In genomic region chr9:113492343-113493079, GRCh38 we compare ENCODE assay signal across 11 cellular contexts. TPM values are rescaled to one million over a fixed set of nuclear protein-coding genes. Genes with fewer than 3 reads are reported as not detected.
DNase-seq lines count a peak whose midpoint lies in the region; TF ChIP-seq lines count a peak whose summit lies in the region.
"Had no signal": no experiment of that assay in that cellular context is flagged by ENCODE, and none has a peak within 500 bp of the region (broad histone marks: within the 10 kb centered on the region; RNA-seq: fewer than 3 reads in every experiment).

No MANE protein-coding gene starts in this region.

- H2AFZ ChIP-seq in neuron (ENCODE audit: low read depth, low read length) = peak overlapping the region; percentile 30

- no peaks in the 10 kb centered on the region for H3K36me3 ChIP-seq in neuron (ENCODE audit: insufficient read depth, low read length)

- POLR2A ChIA-PET in HEK293T (lab: Yijun Ruan, JAX) = no interaction called here

- DNase-seq in DMS 273 (lab: John Stamatoyannopoulos, UW; ENCODE audit: unreplicated experiment) (peak; percentile 76), NOMO-1 treated with dmso at 0.1 percent for 144 hours (lab: John Stamatoyannopoulos, UW; ENCODE audit: unreplicated experiment) (peak; percentile 45), fibroblast of mammary gland (ENCODE audit: low read depth) (peak; percentile 26), SW480 (ENCODE audit: low spot score) (no peak), HEK293T (ENCODE audit: extremely low spot score) (no peak), H4 (ENCODE audit: low spot score) (no peak)
- no peak for DNase-seq in activated CD4-positive, alpha-beta T cell treated with anti-CD3 and anti-CD28 coated beads, Interleukin-2, amount 50 U/mL, for 48 hours
- DNase-seq: activated T-cell treated with anti-CD3 and anti-CD28 coated beads, Interleukin-2, amount 50 U/mL, for 4 hours; NCI-H510A treated with DMSO at 0.1 percent for 48 hours; T-helper 2 cell had no signal

- H3K27me3 ChIP-seq in neuron (ENCODE audit: insufficient read depth, low read length) = no peaks in the 10 kb centered on the region

- no peak overlapping the region for H3K4me3 ChIP-seq in fibroblast of mammary gland (ENCODE audit: control insufficient read depth, low read depth, low read length)
- no peak overlapping the region for H3K4me3 ChIP-seq in neuron (ENCODE audit: low read length)

- CTCF ChIA-PET in HEK293T (lab: Yijun Ruan, JAX) = interaction anchor here (0.5 kb wide), 1 partner anchor 44 kb away, joined by 3 read pairs; no protein-coding TSS in a partner anchor

- H3K9me3 ChIP-seq in neuron (ENCODE audit: low read length) = no peaks in the 10 kb centered on the region

- TF ChIP-seq CTCF in fibroblast of mammary gland (conservative IDR thresholded peaks at IDR 0.05; ENCODE audit: control insufficient read depth, insufficient read depth, low read depth, low read length) = no peak

- H3K4me1 ChIP-seq in neuron (ENCODE audit: insufficient read depth, low read length) = peaks cover 14% of the 10 kb centered on the region

TF ChIP-seq in HEK293T, 16 proteins besides CTCF, POLR2A, EP300 and RAD21:
- no peak for TF ChIP-seq ELF4 (IDR thresholded peaks at IDR 0.05)

RNA-seq across cellular contexts. Expression of gene RGS3, which starts 29.0 kb away (rescaled TPM):
- 36.4 and 37.1 TPM in 2 replicates for total RNA-seq in H4 (2014; rRNA removed; shearing (Covaris generic))

Comparison
In these comparisons a context has a peak if more than half of its experiments do, and no peak if none do; other contexts are left out.
1. DNase-seq: peak in DMS 273 (single experiment), NOMO-1 treated with dmso at 0.1 percent for 144 hours (single experiment) and fibroblast of mammary gland (single experiment); none in SW480 (single experiment), HEK293T (single experiment), H4 (single experiment) and activated CD4-positive, alpha-beta T cell treated with anti-CD3 and anti-CD28 coated beads, Interleukin-2, amount 50 U/mL, for 48 hours (0 of 2).